ENCODE assay signal across 1 cellular context in the genomic region with DNA sequence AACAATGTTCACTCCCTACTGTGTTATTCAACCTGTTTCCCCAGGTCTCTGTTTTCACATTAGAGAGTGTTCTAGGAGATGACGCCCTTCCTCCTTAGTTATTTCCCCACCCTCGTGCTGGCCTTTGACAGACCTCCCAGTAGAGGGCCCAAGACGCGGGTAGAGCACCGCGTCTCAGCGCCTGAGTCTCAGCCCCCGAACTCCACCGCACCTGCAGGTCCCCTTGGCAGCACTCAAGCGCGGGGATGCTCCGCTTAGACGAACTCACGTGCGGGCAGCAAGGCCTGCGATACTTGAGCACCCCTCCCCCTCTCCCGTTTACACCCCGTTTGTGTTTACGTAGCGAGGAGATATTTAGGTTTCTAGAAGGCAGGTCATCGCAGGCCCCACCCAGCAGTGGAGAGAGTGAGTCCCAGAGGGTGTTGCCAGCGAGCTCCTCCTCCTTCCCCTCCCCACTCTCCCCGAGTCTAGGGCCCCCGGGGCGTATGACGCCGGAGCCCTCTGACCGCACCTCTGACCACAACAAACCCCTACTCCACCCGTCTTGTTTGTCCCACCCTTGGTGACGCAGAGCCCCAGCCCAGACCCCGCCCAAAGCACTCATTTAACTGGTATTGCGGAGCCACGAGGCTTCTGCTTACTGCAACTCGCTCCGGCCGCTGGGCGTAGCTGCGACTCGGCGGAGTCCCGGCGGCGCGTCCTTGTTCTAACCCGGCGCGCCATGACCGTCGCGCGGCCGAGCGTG.
TF ChIP-seq lines count a peak whose summit lies in the region.

A gene with protein sequence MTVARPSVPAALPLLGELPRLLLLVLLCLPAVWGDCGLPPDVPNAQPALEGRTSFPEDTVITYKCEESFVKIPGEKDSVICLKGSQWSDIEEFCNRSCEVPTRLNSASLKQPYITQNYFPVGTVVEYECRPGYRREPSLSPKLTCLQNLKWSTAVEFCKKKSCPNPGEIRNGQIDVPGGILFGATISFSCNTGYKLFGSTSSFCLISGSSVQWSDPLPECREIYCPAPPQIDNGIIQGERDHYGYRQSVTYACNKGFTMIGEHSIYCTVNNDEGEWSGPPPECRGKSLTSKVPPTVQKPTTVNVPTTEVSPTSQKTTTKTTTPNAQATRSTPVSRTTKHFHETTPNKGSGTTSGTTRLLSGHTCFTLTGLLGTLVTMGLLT (plus strand): TSS at position 634 of the 745 bp plus-strand sequence. CDS start 88 bp downstream, at position 722.

TF ChIP-seq in endothelial cell of umbilical vein, 7 proteins besides CTCF, POLR2A, EP300 and RAD21 (continued from another document):
- no peak for TF ChIP-seq MYC (IDR thresholded peaks at IDR 0.05; ENCODE audit: low read depth, low read length)
